Comparison of ENCODE assay signal across 8 cellular contexts in the genomic region with DNA sequence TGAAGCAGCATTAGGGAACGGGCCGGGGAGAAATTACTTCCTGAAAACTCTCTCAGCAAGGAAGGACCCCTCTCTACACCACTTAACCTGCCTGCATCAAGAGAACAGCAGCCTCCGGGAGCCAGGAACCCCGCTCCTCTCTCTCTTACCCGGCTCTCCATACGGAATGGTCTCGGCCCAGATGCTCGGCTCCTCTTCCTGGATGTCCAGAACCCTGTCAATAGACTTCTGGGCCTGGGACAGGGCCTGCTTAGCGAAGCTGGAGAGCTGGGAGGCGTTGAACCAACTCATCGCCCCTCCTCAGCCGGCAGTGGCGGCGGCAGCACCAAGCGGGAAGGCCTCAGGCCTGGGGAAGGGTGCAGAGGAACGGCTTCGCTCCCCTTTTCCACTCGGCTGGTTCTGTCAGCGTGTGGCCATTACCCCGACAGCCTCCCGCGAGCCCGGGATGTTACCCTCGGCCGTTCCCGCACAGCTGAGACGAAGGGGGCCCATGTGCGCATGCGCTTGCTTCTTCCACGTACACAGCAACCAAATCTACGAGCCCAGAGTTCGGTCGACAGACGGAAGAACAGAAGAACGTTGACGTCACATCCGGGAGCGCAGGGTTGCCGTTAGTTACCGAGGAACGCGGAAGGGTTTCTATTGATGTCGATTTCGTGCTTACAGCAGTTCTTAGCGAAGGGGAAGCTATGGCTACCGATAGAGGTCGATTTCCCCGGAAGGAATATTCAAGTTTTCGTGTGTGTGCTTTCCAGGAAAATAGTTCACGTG. TPM values are rescaled to one million over a fixed set of nuclear protein-coding genes. Genes with fewer than 3 reads are reported as not detected.
DNase-seq lines count a peak whose midpoint lies in the region; ATAC-seq and TF ChIP-seq lines count a peak whose summit lies in the region.

A gene with protein sequence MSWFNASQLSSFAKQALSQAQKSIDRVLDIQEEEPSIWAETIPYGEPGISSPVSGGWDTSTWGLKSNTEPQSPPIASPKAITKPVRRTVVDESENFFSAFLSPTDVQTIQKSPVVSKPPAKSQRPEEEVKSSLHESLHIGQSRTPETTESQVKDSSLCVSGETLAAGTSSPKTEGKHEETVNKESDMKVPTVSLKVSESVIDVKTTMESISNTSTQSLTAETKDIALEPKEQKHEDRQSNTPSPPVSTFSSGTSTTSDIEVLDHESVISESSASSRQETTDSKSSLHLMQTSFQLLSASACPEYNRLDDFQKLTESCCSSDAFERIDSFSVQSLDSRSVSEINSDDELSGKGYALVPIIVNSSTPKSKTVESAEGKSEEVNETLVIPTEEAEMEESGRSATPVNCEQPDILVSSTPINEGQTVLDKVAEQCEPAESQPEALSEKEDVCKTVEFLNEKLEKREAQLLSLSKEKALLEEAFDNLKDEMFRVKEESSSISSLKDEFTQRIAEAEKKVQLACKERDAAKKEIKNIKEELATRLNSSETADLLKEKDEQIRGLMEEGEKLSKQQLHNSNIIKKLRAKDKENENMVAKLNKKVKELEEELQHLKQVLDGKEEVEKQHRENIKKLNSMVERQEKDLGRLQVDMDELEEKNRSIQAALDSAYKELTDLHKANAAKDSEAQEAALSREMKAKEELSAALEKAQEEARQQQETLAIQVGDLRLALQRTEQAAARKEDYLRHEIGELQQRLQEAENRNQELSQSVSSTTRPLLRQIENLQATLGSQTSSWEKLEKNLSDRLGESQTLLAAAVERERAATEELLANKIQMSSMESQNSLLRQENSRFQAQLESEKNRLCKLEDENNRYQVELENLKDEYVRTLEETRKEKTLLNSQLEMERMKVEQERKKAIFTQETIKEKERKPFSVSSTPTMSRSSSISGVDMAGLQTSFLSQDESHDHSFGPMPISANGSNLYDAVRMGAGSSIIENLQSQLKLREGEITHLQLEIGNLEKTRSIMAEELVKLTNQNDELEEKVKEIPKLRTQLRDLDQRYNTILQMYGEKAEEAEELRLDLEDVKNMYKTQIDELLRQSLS (minus strand): TSS at position 538 of the 771 bp plus-strand sequence. CDS start 247 bp downstream, at position 291.

- H3K9me3 ChIP-seq in HUES64 (ENCODE audit: insufficient read depth, low read depth, low read length) (no peaks in the 10 kb centered on the region), muscle layer of duodenum (ENCODE audit: control insufficient read depth in 1 of 2, low read length in 2 of 2) (no peaks in the 10 kb centered on the region)

- H3K27me3 Mint-ChIP-seq in activated CD8-positive, alpha-beta memory T cell treated with anti-CD3 and anti-CD28 coated beads, Interleukin-2, amount 10 ng/mL, durations not matched to agents 7 days and 5 days = no peaks in the 10 kb centered on the region

- peak within 1 kb of the TSS; percentile 95 for H3K27ac Mint-ChIP-seq in activated CD8-positive, alpha-beta memory T cell treated with anti-CD3 and anti-CD28 coated beads, Interleukin-2, amount 10 ng/mL, durations not matched to agents 7 days and 5 days

- peak within 1 kb of the TSS; percentile 80 for H3K9ac ChIP-seq in HUES64 (ENCODE audit: low read depth, low read length)

- peak within 1 kb of the TSS; percentile 79 for H3K27ac ChIP-seq in HUES64 (ENCODE audit: low read depth, low read length)
- peak within 1 kb of the TSS; percentile 98 for H3K27ac ChIP-seq in muscle layer of duodenum (ENCODE audit: low read length)

- peak; percentile 100 for DNase-seq in CD1c-positive myeloid dendritic cell (ENCODE audit: extremely low spot score)
- DNase-seq in activated CD8-positive, alpha-beta memory T cell treated with anti-CD3 and anti-CD28 coated beads, Interleukin-2, amount 10 ng/mL, durations not matched to agents 7 days and 5 days = peak; percentile 99
- peak; percentile 96 for DNase-seq in epithelial cell of proximal tubule (ENCODE audit: low read depth)
- peak; percentile 89 to 96 for DNase-seq in stimulated activated CD8-positive, alpha-beta memory T cell treated with anti-CD3 and anti-CD28 coated beads, Interleukin-7, amount 100 ng/mL, for 48 hours (ENCODE audit: extremely low read depth in 1 of 2, low read depth in 1 of 2)
- DNase-seq in NCI-H1092 (lab: John Stamatoyannopoulos, UW) = no peak

- TF ChIP-seq CTCF in epithelial cell of proximal tubule (conservative IDR thresholded peaks at IDR 0.05; ENCODE audit: low read depth, low read length) = no peak

- CTCF ChIA-PET in activated CD8-positive, alpha-beta memory T cell treated with anti-CD3 and anti-CD28 coated beads, Interleukin-2, amount 10 ng/mL, durations not matched to agents 7 days and 5 days (lab: Charles Lee) = interaction anchor here (1.1 to 4.8 kb wide), 9 partner anchors 9 to 254 kb away, joined by 4 to 49 read pairs (median 7); a partner anchor contains a TSS

- H3K4me1 ChIP-seq in HUES64 (ENCODE audit: insufficient read depth, low read length) (peaks cover 11% of the 10 kb centered on the region; the same call in 1 of the 2 replicates), muscle layer of duodenum (ENCODE audit: control insufficient read depth in 1 of 2, insufficient read depth in 2 of 2, low read length in 2 of 2) (peaks cover 4 to 22% of the 10 kb centered on the region in 2 donors)

- peaks cover 47% of the 10 kb centered on the region for H3K36me3 Mint-ChIP-seq in activated CD8-positive, alpha-beta memory T cell treated with anti-CD3 and anti-CD28 coated beads, Interleukin-2, amount 10 ng/mL, durations not matched to agents 7 days and 5 days

- H3K36me3 ChIP-seq in HUES64 (ENCODE audit: insufficient read depth, low read length) = peaks cover 49% of the 10 kb centered on the region
- H3K36me3 ChIP-seq in muscle layer of duodenum (ENCODE audit: control insufficient read depth in 1 of 2, insufficient read depth in 2 of 2, low read length in 2 of 2) = peaks cover 17 to 26% of the 10 kb centered on the region in 2 donors

- H3K27me3 ChIP-seq in HUES64 (ENCODE audit: insufficient read depth, low read length) (no peaks in the 10 kb centered on the region), muscle layer of duodenum (ENCODE audit: low read depth, low read length) (no peaks in the 10 kb centered on the region)

- peaks cover 50% of the 10 kb centered on the region for H3K4me1 Mint-ChIP-seq in activated CD8-positive, alpha-beta memory T cell treated with anti-CD3 and anti-CD28 coated beads, Interleukin-2, amount 10 ng/mL, durations not matched to agents 7 days and 5 days

- WGBS in HUES64 = under 1% methylated on average over 50 of the region's 50 CpGs

- no peaks in the 10 kb centered on the region for H3K9me3 Mint-ChIP-seq in activated CD8-positive, alpha-beta memory T cell treated with anti-CD3 and anti-CD28 coated beads, Interleukin-2, amount 10 ng/mL, durations not matched to agents 7 days and 5 days (ENCODE audit: low read depth)

- H3K4me3 ChIP-seq in HUES64 (ENCODE audit: low read length) (peak within 1 kb of the TSS; percentile 79), epithelial cell of proximal tubule (ENCODE audit: low read depth, low read length) (peak within 1 kb of the TSS; percentile 85), muscle layer of duodenum (ENCODE audit: low read depth in 1 of 2, low read length in 2 of 2) (peak within 1 kb of the TSS; percentile 86 to 98)

- H3K4me3 Mint-ChIP-seq in activated CD8-positive, alpha-beta memory T cell treated with anti-CD3 and anti-CD28 coated beads, Interleukin-2, amount 10 ng/mL, durations not matched to agents 7 days and 5 days = peak within 1 kb of the TSS; percentile 94

- ATAC-seq in GM21390 (IDR thresholded peaks at IDR 0.05; ENCODE audit: unreplicated experiment) = peak; percentile 95
- peak; percentile 95 for ATAC-seq in activated CD8-positive, alpha-beta memory T cell treated with anti-CD3 and anti-CD28 coated beads, Interleukin-2, amount 10 ng/mL, durations not matched to agents 7 days and 5 days

RNA-seq across cellular contexts. Expression of the gene that starts here (rescaled TPM):
- polyA plus RNA-seq in HUES64 (2013, experiment 1 of 2) = 10.5 TPM
- polyA plus RNA-seq in HUES64 (2013, experiment 2 of 2) = 14.9 TPM
- total RNA-seq in activated CD8-positive, alpha-beta memory T cell treated with anti-CD3 and anti-CD28 coated beads, Interleukin-2, amount 10 ng/mL, durations not matched to agents 7 days and 5 days = 10 to 100 TPM; 47.5 to 49.5 TPM
- total RNA-seq in epithelial cell of proximal tubule = 13.2 and 15.6 TPM in 2 replicates
